Comparison of ENCODE assay signal across 16 cellular contexts in the genomic region with DNA sequence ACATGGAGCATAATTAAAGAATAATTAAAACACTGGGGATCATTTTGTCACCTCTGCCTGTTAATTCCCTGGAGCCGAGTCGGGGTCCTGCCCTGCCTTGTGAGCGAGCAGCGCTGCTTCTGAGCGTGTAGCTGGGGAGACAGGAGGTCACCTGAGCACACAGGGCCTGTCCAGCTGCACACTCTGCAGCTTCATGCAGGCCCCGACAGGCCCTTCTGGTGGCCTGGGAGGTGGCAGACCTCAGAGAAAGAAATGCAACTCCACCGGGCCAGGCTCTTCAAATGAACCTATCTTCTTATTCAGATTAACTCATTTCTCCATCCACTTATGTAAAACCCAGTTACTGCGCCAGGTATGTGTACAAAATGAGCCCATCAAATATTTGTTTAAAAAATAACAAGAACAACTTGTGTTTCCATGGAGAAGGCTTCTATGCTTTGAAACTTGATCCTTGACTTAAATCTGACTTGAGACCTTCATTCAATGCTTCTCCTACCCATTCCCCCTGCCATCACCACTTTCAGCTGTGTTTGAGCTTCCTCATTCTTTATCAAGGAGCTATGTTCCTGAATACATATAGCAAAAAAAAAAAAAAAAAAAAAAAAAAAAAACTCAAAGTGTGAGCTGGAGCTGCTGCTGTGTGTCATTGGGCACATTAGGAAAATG.
A peak's percentile ranks its signal among the peaks of the same experiment; 100 is the strongest.
DNase-seq lines count a peak whose midpoint lies in the region; ATAC-seq and TF ChIP-seq lines count a peak whose summit lies in the region.
"Had no signal": no experiment of that assay in that cellular context is flagged by ENCODE, and none has a peak within 500 bp of the region (broad histone marks: within the 10 kb centered on the region; RNA-seq: fewer than 3 reads in every experiment).

No MANE protein-coding gene starts in this region.

- H3K36me3 ChIP-seq in lower lobe of right lung, result no peaks in the 10 kb centered on the region
- H3K36me3 ChIP-seq in upper lobe of left lung, result no peaks in the 10 kb centered on the region
- H3K36me3 ChIP-seq: cardiac muscle cell, sigmoid colon had no signal

- H3K4me1 ChIP-seq in lower lobe of right lung (peaks cover 6% of the 10 kb centered on the region), upper lobe of left lung (peaks cover 0 to 3% (median 0%) of the 10 kb centered on the region in 4 donors)
- H3K4me1 ChIP-seq: sigmoid colon had no signal

- ATAC-seq in lower lobe of right lung (peak; percentile 89 to 92), upper lobe of left lung (ENCODE audit: low FRiP score in 2 of 2) (peak; percentile 53 to 90)
- ATAC-seq: WTC11 had no signal

- TF ChIP-seq CTCF in lower lobe of right lung (IDR thresholded peaks at IDR 0.05) (no peak), upper lobe of left lung (IDR thresholded peaks at IDR 0.05) (no peak)

- peak; percentile 14 for DNase-seq in NCI-H82 (lab: John Stamatoyannopoulos, UW)
- DNase-seq in NCI-H82 treated with DMSO at 0.1 percent for 48 hours (lab: John Stamatoyannopoulos, UW; ENCODE audit: unreplicated experiment), result no peak
- DNase-seq in NCI-H748 (lab: John Stamatoyannopoulos, UW; ENCODE audit: unreplicated experiment), result peak; percentile 83
- peak; percentile 65 for DNase-seq in lower lobe of right lung
- DNase-seq in upper lobe of left lung, result peak; percentile 37 to 52
- no peak for DNase-seq in HuH-7 (ENCODE audit: low spot score)
- DNase-seq in superior temporal gyrus (ENCODE audit: extremely low spot score), result no peak
- no peak for DNase-seq in Kasumi-1 (lab: John Stamatoyannopoulos, UW)
- DNase-seq: ACHN; activated CD4-positive, alpha-beta T cell treated with anti-CD3 and anti-CD28 coated beads, Interleukin-2, amount 50 U/mL, for 48 hours; C1 segment of cervical spinal cord; naive B cell; sigmoid colon had no signal

- no peaks in the 10 kb centered on the region for H3K9me3 ChIP-seq in lower lobe of right lung
- no peaks in the 10 kb centered on the region for H3K9me3 ChIP-seq in upper lobe of left lung
- H3K9me3 ChIP-seq: sigmoid colon had no signal

- no peaks in the 10 kb centered on the region for H3K27me3 ChIP-seq in lower lobe of right lung (ENCODE audit: low read depth)
- H3K27me3 ChIP-seq in upper lobe of left lung, result no peaks in the 10 kb centered on the region
- H3K27me3 ChIP-seq: cardiac muscle cell, sigmoid colon had no signal

- peak overlapping the region; percentile 54 for H3K27ac ChIP-seq in lower lobe of right lung
- H3K27ac ChIP-seq in upper lobe of left lung, result peak overlapping the region in 3 of 4 donors; percentile 21 to 47 (median 33)
- H3K27ac ChIP-seq: cardiac muscle cell, KMS-11, sigmoid colon had no signal

- 80 to 86% methylated on average over 4 to 8 of the region's 8 CpGs for WGBS in upper lobe of left lung, 2 donors

- no peak for TF ChIP-seq POLR2A in upper lobe of left lung (IDR thresholded peaks at IDR 0.05)

- H3K4me3 ChIP-seq in lower lobe of right lung (no peak overlapping the region), upper lobe of left lung (no peak overlapping the region)
- H3K4me3 ChIP-seq: cardiac muscle cell, sigmoid colon had no signal

- intact Hi-C loops in lower lobe of right lung (cut with DNase I), result no loop called here

- no peak for TF ChIP-seq EP300 in upper lobe of left lung (IDR thresholded peaks at IDR 0.05)

Comparison
In these comparisons a context has a peak if more than half of its experiments do, and no peak if none do; other contexts are left out.
1. DNase-seq: peak in NCI-H82 (single experiment), NCI-H748 (single experiment), lower lobe of right lung (single experiment) and upper lobe of left lung (2 of 2); none in NCI-H82 treated with DMSO at 0.1 percent for 48 hours (single experiment), HuH-7 (single experiment), superior temporal gyrus (single experiment) and Kasumi-1 (0 of 2).